7 cellular contexts compared by ENCODE assay signal in the genomic region with DNA sequence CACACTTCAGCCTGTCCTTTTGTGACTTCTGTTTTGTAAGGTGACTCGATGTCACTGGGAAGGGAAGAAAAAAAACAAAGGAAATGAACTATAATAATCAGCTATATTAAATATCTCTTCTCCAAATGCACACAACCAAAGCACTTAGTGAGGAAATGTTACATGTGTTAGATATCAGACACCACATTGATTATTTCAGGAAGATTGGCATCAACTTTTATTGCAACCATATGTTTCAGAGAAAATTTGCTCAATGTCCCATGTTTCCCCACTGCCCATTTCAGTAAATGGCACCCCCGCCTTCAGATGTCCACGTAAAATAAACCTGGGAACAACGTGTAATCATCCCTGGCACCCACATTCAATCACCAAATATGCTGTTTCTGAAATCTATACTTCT.
"Had no signal": no experiment of that assay in that cellular context is flagged by ENCODE, and none has a peak within 500 bp of the region (broad histone marks: within the 10 kb centered on the region; RNA-seq: fewer than 3 reads in every experiment).

No MANE protein-coding gene starts in this region.

- H3K9me3 Mint-ChIP-seq: IgD-negative memory B cell had no signal

- H3K27me3 Mint-ChIP-seq: IgD-negative memory B cell had no signal

- H3K4me3 ChIP-seq: K562 had no signal

- ATAC-seq: HepG2, K562 had no signal

- DNase-seq: IMR-90, KBM-7, KG1 had no signal

- H3K4me3 Mint-ChIP-seq: IgD-negative memory B cell had no signal

- H3K27ac ChIP-seq: HL-60 had no signal

- H3K27ac Mint-ChIP-seq: IgD-negative memory B cell had no signal
